In the genomic region with DNA sequence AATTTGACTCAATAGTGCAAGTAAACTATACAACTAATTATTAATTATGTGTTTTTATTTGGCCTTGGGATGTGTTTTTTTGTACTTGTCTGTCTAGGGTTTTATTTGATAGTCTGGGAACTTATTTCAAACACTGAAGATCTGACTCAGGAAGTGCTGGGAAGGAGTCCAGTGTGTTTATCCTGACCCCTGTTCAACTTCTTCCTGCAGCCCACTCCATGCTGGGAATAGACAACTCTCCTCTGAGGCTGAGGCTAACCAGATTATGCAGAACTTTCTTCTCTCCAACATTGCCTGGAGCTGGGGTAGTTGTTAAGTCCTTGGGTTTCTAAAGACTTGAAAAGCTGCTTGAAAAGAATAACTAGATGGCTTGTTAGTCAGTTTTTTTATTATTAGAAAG, we compare ENCODE assay signal across 21 cellular contexts. TPM values are rescaled to one million over a fixed set of nuclear protein-coding genes. Genes with fewer than 3 reads are reported as not detected.
DNase-seq lines count a peak whose midpoint lies in the region; ATAC-seq, FAIRE-seq and TF ChIP-seq lines count a peak whose summit lies in the region.
"Had no signal": no experiment of that assay in that cellular context is flagged by ENCODE, and none has a peak within 500 bp of the region (broad histone marks: within the 10 kb centered on the region; RNA-seq: fewer than 3 reads in every experiment).

No MANE protein-coding gene starts in this region.

- TF ChIP-seq POLR2A in A549 (IDR thresholded peaks at IDR 0.05; ENCODE audit: low read length) (no peak), right lobe of liver (IDR thresholded peaks at IDR 0.05) (no peak)

- peak overlapping the region; percentile 56 for H3K4me2 ChIP-seq in A549

- peaks cover 14% of the 10 kb centered on the region for H3K36me3 Mint-ChIP-seq in endodermal cell (ENCODE audit: low read depth)

- H3K9me3 ChIP-seq in A549 (no peaks in the 10 kb centered on the region), MG63 (no peaks in the 10 kb centered on the region), endodermal cell (ENCODE audit: control insufficient read depth, low read length) (no peaks in the 10 kb centered on the region), right lobe of liver (no peaks in the 10 kb centered on the region)
- H3K9me3 ChIP-seq: ascending aorta, neutrophil had no signal

- intact Hi-C loops in right lobe of liver (cut with DNase I), result no loop called here

- no peak for TF ChIP-seq RAD21 in A549 (conservative IDR thresholded peaks at IDR 0.05 in 1 of 2, IDR thresholded peaks at IDR 0.05 in 1 of 2)

- H3K27ac ChIP-seq in A549 (no peak overlapping the region), endodermal cell (ENCODE audit: low read depth, low read length) (no peak overlapping the region), right lobe of liver (peak overlapping the region in 2 of 3 donors; percentile 1 to 30)
- H3K27ac ChIP-seq: ascending aorta, dorsolateral prefrontal cortex, neutrophil had no signal

- TF ChIP-seq CTCF in A549 (IDR thresholded peaks at IDR 0.05) (no peak), endodermal cell (conservative IDR thresholded peaks at IDR 0.05) (no peak), right lobe of liver (IDR thresholded peaks at IDR 0.05) (no peak)

- H3K4me1 Mint-ChIP-seq in endodermal cell, result peaks cover 12% of the 10 kb centered on the region

- H3K27me3 ChIP-seq in MG63, result no peaks in the 10 kb centered on the region
- H3K27me3 ChIP-seq in endodermal cell (ENCODE audit: control insufficient read depth, insufficient read depth, low read length, poor library complexity, severe bottlenecking), result no peaks in the 10 kb centered on the region
- H3K27me3 ChIP-seq in right lobe of liver, result no peaks in the 10 kb centered on the region
- H3K27me3 ChIP-seq: ascending aorta, dorsolateral prefrontal cortex, neutrophil had no signal

- H3K9me3 Mint-ChIP-seq in endodermal cell, result no peaks in the 10 kb centered on the region
- H3K9me3 Mint-ChIP-seq: CD8-positive, alpha-beta T cell; memory B cell; stimulated activated naive B cell treated with anti-CD40 and anti-IgM and Interleukin-4, amounts not matched to agents 10 μg/mL and 1 μg/mL and 100 μg/mL, for 72 hours; T-helper 1 cell treated with Interleukin-12 subunit alpha and Interleukin-12 subunit beta and Interleukin-4 antibody, amounts not matched to agents 30 μg/mL and 1 μg/mL, for 36 hours; type B pancreatic cell had no signal

- CTCF ChIA-PET in A549 (lab: Yijun Ruan, JAX), result interaction anchor here (1.9 to 3.7 kb wide), 2 partner anchors 16 to 98 kb away, joined by 6 to 17 read pairs; no protein-coding TSS in a partner anchor

- H3K9ac ChIP-seq in endodermal cell (ENCODE audit: extremely low read depth, low read length, poor library complexity, severe bottlenecking), result no peak overlapping the region

- no peak for TF ChIP-seq EP300 in A549 (IDR thresholded peaks at IDR 0.05)

- FAIRE-seq in A549 (lab: Jason Lieb, UNC), result no peak
- FAIRE-seq: GM12891 had no signal

- H3K27ac Mint-ChIP-seq in endodermal cell, result peak overlapping the region; percentile 53
- H3K27ac Mint-ChIP-seq: activated CD8-positive, alpha-beta memory T cell treated with anti-CD3 and anti-CD28 coated beads, Interleukin-2, amount 10 ng/mL, durations not matched to agents 7 days and 5 days; CD8-positive, alpha-beta T cell; memory B cell; stimulated activated naive B cell treated with anti-CD40 and anti-IgM and Interleukin-4, amounts not matched to agents 10 μg/mL and 1 μg/mL and 100 μg/mL, for 72 hours; T-helper 1 cell treated with Interleukin-12 subunit alpha and Interleukin-12 subunit beta and Interleukin-4 antibody, amounts not matched to agents 30 μg/mL and 1 μg/mL, for 36 hours; type B pancreatic cell had no signal

- no peak for ATAC-seq in A549
- ATAC-seq in right lobe of liver, result peak; percentile 54 to 81 (median 72)
- no peak for ATAC-seq in GM18873 (IDR thresholded peaks at IDR 0.05; ENCODE audit: low FRiP score, unreplicated experiment)
- ATAC-seq: activated CD4-positive, CD25-positive, alpha-beta regulatory T cell treated with anti-CD3 and anti-CD28 coated beads, Interleukin-2, amount 50 U/mL, for 24 hours; activated CD8-positive, alpha-beta memory T cell treated with anti-CD3 and anti-CD28 coated beads, Interleukin-2, amount 10 ng/mL, durations not matched to agents 7 days and 5 days; CD8-positive, alpha-beta T cell; stimulated activated naive B cell treated with anti-CD40 and anti-IgM and Interleukin-4, amounts not matched to agents 10 μg/mL and 1 μg/mL and 100 μg/mL, for 72 hours had no signal

- no peak overlapping the region for H3K4me3 Mint-ChIP-seq in endodermal cell
- H3K4me3 Mint-ChIP-seq: activated CD8-positive, alpha-beta memory T cell treated with anti-CD3 and anti-CD28 coated beads, Interleukin-2, amount 10 ng/mL, durations not matched to agents 7 days and 5 days; CD8-positive, alpha-beta T cell; memory B cell; stimulated activated naive B cell treated with anti-CD40 and anti-IgM and Interleukin-4, amounts not matched to agents 10 μg/mL and 1 μg/mL and 100 μg/mL, for 72 hours; T-helper 1 cell treated with Interleukin-12 subunit alpha and Interleukin-12 subunit beta and Interleukin-4 antibody, amounts not matched to agents 30 μg/mL and 1 μg/mL, for 36 hours had no signal

- no peaks in the 10 kb centered on the region for H3K27me3 Mint-ChIP-seq in endodermal cell (ENCODE audit: insufficient read depth)
- H3K27me3 Mint-ChIP-seq: activated CD8-positive, alpha-beta memory T cell treated with anti-CD3 and anti-CD28 coated beads, Interleukin-2, amount 10 ng/mL, durations not matched to agents 7 days and 5 days; memory B cell; stimulated activated naive B cell treated with anti-CD40 and anti-IgM and Interleukin-4, amounts not matched to agents 10 μg/mL and 1 μg/mL and 100 μg/mL, for 72 hours; type B pancreatic cell had no signal

- no peak for DNase-seq in A549 (ENCODE audit: low read depth in 1 of 2, low spot score in 1 of 2)
- DNase-seq in MG63, result peak; percentile 69
- DNase-seq in endodermal cell, result no peak
- no peak for DNase-seq in right lobe of liver
- DNase-seq in NCI-H1105 (lab: John Stamatoyannopoulos, UW), result no peak
- no peak for DNase-seq in activated CD8-positive, alpha-beta memory T cell treated with anti-CD3 and anti-CD28 coated beads for 24 hours
- DNase-seq in globus pallidus (ENCODE audit: low spot score), result no peak
- DNase-seq: activated CD8-positive, alpha-beta memory T cell treated with anti-CD3 and anti-CD28 coated beads, Interleukin-2, amount 10 ng/mL, durations not matched to agents 7 days and 5 days; activated gamma-delta T cell; CD8-positive, alpha-beta T cell; dorsolateral prefrontal cortex; NCI-H1092 treated with DMSO at 0.1 percent for 48 hours; stimulated activated naive B cell treated with anti-CD40 and anti-IgM and Interleukin-4, amounts not matched to agents 10 μg/mL and 1 μg/mL and 100 μg/mL, for 72 hours had no signal

- H3K4me3 ChIP-seq in A549 (no peak overlapping the region), MG63 (no peak overlapping the region), endodermal cell (ENCODE audit: low read length) (no peak overlapping the region), right lobe of liver (no peak overlapping the region)
- H3K4me3 ChIP-seq: ascending aorta had no signal

- H3K36me3 ChIP-seq in MG63, result peaks cover 37% of the 10 kb centered on the region
- H3K36me3 ChIP-seq in endodermal cell (ENCODE audit: control insufficient read depth, insufficient read depth, low read length), result peaks cover 26% of the 10 kb centered on the region
- no peaks in the 10 kb centered on the region for H3K36me3 ChIP-seq in right lobe of liver
- H3K36me3 ChIP-seq: neutrophil had no signal

- H3K4me1 ChIP-seq in A549, result peaks cover 39% of the 10 kb centered on the region
- no peaks in the 10 kb centered on the region for H3K4me1 ChIP-seq in endodermal cell (ENCODE audit: control insufficient read depth, insufficient read depth, low read length)
- H3K4me1 ChIP-seq in right lobe of liver, result peaks cover 0 to 18% (median 0%) of the 10 kb centered on the region in 4 donors

- POLR2A ChIA-PET in A549 (lab: Yijun Ruan, JAX), result no interaction called here

TF ChIP-seq in A549, 52 proteins besides CTCF, POLR2A, EP300 and RAD21 (continues in another document):
- TF ChIP-seq FOSL2 (IDR thresholded peaks at IDR 0.05), result no peak
- TF ChIP-seq FOSL2 (CRISPR knock-in tag; IDR thresholded peaks at IDR 0.05), result no peak

RNA-seq across cellular contexts. Expression of a gene that starts 6.9 kb away (rescaled TPM):
- polyA plus RNA-seq in A549 (2011; rRNA removed), result 102 and 111 TPM in 2 replicates
- 22.7 and 26.3 TPM in 2 replicates for polyA plus RNA-seq in A549 (2012; cell fraction: cytosol; rRNA removed)
- polyA plus RNA-seq in A549 (2012; cell fraction: nucleus; rRNA removed), result 5.6 and 7.2 TPM in 2 replicates
- 43.5 to 48.6 TPM (median 48.1 TPM) in 3 replicates for polyA plus RNA-seq in A549 (2017; fragmentation: RNase III; extraction: RNeasy Plus Mini Kit Qiagen cat#74134 plus additional on column Dnase treatment)
- polyA minus RNA-seq in A549 (2011; rRNA and poly(A)+ RNA removed), result 3.9 and 7.8 TPM in 2 replicates
- 56.9 and 77.5 TPM in 2 replicates for total RNA-seq in MG63 (2014; rRNA removed; shearing (Covaris generic); ENCODE audit: low replicate concordance)
- 10 to 100 TPM; 33.9 to 39.0 TPM for total RNA-seq in endodermal cell
- 28.7 TPM for polyA plus RNA-seq in endodermal cell (2013, experiment 1 of 2)
- 32.6 TPM for polyA plus RNA-seq in endodermal cell (2013, experiment 2 of 2)
- total RNA-seq in right lobe of liver, result 10 to 100 TPM; 25.2 to 40.9 (median 26.4) TPM

RNA-seq across cellular contexts. Expression of a gene that starts 8.2 kb away (rescaled TPM):
- polyA plus RNA-seq in A549 (2011; rRNA removed) (3.7 and 5.6 TPM in 2 replicates), A549 (2017; fragmentation: RNase III; extraction: RNeasy Plus Mini Kit Qiagen cat#74134 plus additional on column Dnase treatment) (2.9 to 3.2 TPM (median 3.0 TPM) in 3 replicates)
- 0.59 and 0.74 TPM in 2 replicates for polyA plus RNA-seq in A549 (2012; cell fraction: cytosol; rRNA removed)
- 0.37 and 0.65 TPM in 2 replicates for polyA plus RNA-seq in A549 (2012; cell fraction: nucleus; rRNA removed)
- 2.1 and 2.7 TPM in 2 replicates for polyA minus RNA-seq in A549 (2011; rRNA and poly(A)+ RNA removed)
- 2.0 and 3.6 TPM in 2 replicates for total RNA-seq in MG63 (2014; rRNA removed; shearing (Covaris generic); ENCODE audit: low replicate concordance)
- total RNA-seq in endodermal cell (1 to 10 TPM; 9.3 to 9.4 TPM), right lobe of liver (1 to 10 TPM; 2.8 to 8.1 (median 4.7) TPM)
- 7.4 TPM for polyA plus RNA-seq in endodermal cell (2013, experiment 1 of 2)
- polyA plus RNA-seq in endodermal cell (2013, experiment 2 of 2), result 8.4 TPM

RNA-seq across cellular contexts. Expression of a gene that starts 58.9 kb away (rescaled TPM):
- polyA plus RNA-seq in A549 (2011; rRNA removed), result 35.1 and 40.5 TPM in 2 replicates
- 9.2 and 10.8 TPM in 2 replicates for polyA plus RNA-seq in A549 (2012; cell fraction: cytosol; rRNA removed)
- polyA plus RNA-seq in A549 (2012; cell fraction: nucleus; rRNA removed), result 5.5 and 6.3 TPM in 2 replicates
- polyA plus RNA-seq in A549 (2017; fragmentation: RNase III; extraction: RNeasy Plus Mini Kit Qiagen cat#74134 plus additional on column Dnase treatment), result 16.7 to 18.1 TPM (median 17.9 TPM) in 3 replicates
- polyA minus RNA-seq in A549 (2011; rRNA and poly(A)+ RNA removed), result 6.1 and 6.3 TPM in 2 replicates
- 10.4 and 23.6 TPM in 2 replicates for total RNA-seq in MG63 (2014; rRNA removed; shearing (Covaris generic); ENCODE audit: low replicate concordance)
- 10 to 100 TPM; 28.9 to 33.0 TPM for total RNA-seq in endodermal cell
- 35.7 TPM for polyA plus RNA-seq in endodermal cell (2013, experiment 1 of 2)
- 35.8 TPM for polyA plus RNA-seq in endodermal cell (2013, experiment 2 of 2)
- 10 to 100 TPM in 1 of 6 experiments, 1 to 10 TPM in 5; 3.1 to 11.9 (median 6.6) TPM for total RNA-seq in right lobe of liver

Comparison
In these comparisons a context has a peak if more than half of its experiments do, and no peak if none do; other contexts are left out.
1. ATAC-seq: peak in right lobe of liver (4 of 4); none in A549 (0 of 2) and GM18873 (single experiment).
2. H3K27ac ChIP-seq: peak in right lobe of liver (2 of 3); none in A549 (0 of 2) and endodermal cell (single experiment).